ENCODE assay signal across 1 cellular context in the genomic region with DNA sequence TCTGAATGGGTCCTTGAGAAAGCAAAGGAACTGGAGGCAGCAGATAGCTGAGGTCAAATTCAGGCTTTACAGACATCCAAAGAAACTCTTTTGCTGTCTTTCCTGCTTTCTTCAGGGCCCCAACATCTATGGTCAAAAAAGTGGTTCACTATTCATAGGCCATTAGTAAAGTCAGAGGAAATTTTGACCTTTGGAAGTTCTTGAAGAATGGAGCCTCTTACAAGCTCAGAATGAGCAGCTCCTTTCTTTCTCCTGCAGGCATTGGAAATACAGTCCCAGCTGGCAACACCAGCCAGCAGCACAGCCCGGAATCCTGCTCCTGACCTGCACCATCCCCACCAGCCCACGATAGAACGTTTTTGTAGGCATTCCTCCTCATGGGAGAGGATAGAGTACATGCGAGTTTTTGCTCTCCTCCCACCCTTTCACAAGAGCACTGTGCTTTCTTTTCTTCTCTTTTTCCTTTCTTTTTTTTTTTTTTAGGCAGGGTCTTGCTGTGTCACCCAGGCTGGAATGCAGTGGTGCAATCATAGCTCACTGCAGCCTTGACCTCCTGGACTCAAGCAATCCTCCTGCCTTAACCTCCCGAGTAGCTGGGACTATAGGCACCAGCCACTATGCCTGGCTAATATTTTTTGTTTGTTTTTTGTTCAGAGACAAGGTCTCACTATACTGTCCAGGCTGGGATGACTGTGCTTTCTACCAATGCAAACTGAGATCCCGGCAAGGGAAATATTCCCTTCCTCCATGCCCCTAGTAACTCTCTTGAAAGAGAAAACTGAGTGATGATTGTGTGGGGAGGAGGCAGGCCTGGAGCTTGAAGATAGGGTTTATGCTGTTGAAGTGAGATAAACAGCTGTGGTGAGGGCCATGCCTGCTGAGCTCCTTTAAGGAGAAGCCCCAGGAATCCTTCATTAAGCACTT.
TF ChIP-seq lines count a peak whose summit lies in the region.

No MANE protein-coding gene starts in this region.

TF ChIP-seq in K562, 482 proteins besides CTCF, POLR2A, EP300 and RAD21 (continued from another document and continues in another):
- TF ChIP-seq CREB5 (CRISPR knock-in tag; IDR thresholded peaks at IDR 0.05) = no peak
- no peak for TF ChIP-seq ZNF764 (CRISPR knock-in tag; IDR thresholded peaks at IDR 0.05; ENCODE audit: low read depth)
- TF ChIP-seq ZHX1 (conservative IDR thresholded peaks at IDR 0.05; ENCODE audit: low read length) = peak; percentile 61; the same call in 1 of the 2 replicates
- TF ChIP-seq, protein P1, sequence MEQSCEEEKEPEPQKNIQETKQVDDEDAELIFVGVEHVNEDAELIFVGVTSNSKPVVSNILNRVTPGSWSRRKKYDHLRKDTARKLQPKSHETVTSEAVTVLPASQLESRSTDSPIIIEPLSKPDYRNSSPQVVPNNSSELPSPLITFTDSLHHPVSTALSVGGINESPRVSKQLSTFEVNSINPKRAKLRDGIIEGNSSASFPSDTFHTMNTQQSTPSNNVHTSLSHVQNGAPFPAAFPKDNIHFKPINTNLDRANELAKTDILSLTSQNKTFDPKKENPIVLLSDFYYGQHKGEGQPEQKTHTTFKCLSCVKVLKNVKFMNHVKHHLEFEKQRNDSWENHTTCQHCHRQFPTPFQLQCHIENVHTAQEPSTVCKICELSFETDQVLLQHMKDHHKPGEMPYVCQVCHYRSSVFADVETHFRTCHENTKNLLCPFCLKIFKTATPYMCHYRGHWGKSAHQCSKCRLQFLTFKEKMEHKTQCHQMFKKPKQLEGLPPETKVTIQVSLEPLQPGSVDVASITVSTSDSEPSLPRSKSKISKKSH (CRISPR knock-in tag; IDR thresholded peaks at IDR 0.05) = no peak
- peak; percentile 91 for TF ChIP-seq NFE2 (IDR thresholded peaks at IDR 0.05; ENCODE audit: low read depth)
- TF ChIP-seq DACH1 (IDR thresholded peaks at IDR 0.05; ENCODE audit: partially characterized antibody) = no peak
- TF ChIP-seq BRD9 (IDR thresholded peaks at IDR 0.05; ENCODE audit: low read depth, partially characterized antibody) = peak; percentile 90
- no peak for TF ChIP-seq ZBTB7A (IDR thresholded peaks at IDR 0.05; ENCODE audit: borderline replicate concordance, control insufficient read depth, low read depth, low read length)
- TF ChIP-seq GATA2 (CRISPR knock-in tag; IDR thresholded peaks at IDR 0.05) = peak; percentile 100
- TF ChIP-seq ZNF57 (CRISPR knock-in tag; IDR thresholded peaks at IDR 0.05) = no peak
- TF ChIP-seq WHSC1 (IDR thresholded peaks at IDR 0.05; ENCODE audit: low read length) = no peak
- no peak for TF ChIP-seq BRF2 (IDR thresholded peaks at IDR 0.05; ENCODE audit: borderline replicate concordance, insufficient read depth, insufficient read length)
- no peak for TF ChIP-seq BRCA1 (IDR thresholded peaks at IDR 0.05)
- no peak for TF ChIP-seq BRCA1 (CRISPR knock-in tag; IDR thresholded peaks at IDR 0.05)
- TF ChIP-seq LCOR (CRISPR knock-in tag; IDR thresholded peaks at IDR 0.05) = no peak
- TF ChIP-seq SMARCC2 (IDR thresholded peaks at IDR 0.05; ENCODE audit: low read depth) = peak; percentile 99
- TF ChIP-seq POLR2B (IDR thresholded peaks at IDR 0.05; ENCODE audit: low read depth, partially characterized antibody) = no peak
- no peak for TF ChIP-seq ZNF785 (CRISPR knock-in tag; IDR thresholded peaks at IDR 0.05)
- TF ChIP-seq TAL1 (IDR thresholded peaks at IDR 0.05) = peak; percentile 99
- no peak for TF ChIP-seq RBFOX2 (IDR thresholded peaks at IDR 0.05; ENCODE audit: low read depth, low read length)
- peak; percentile 81; the same call in 1 of the 2 replicates for TF ChIP-seq ZEB2 (IDR thresholded peaks at IDR 0.05)
- TF ChIP-seq, protein P2, sequence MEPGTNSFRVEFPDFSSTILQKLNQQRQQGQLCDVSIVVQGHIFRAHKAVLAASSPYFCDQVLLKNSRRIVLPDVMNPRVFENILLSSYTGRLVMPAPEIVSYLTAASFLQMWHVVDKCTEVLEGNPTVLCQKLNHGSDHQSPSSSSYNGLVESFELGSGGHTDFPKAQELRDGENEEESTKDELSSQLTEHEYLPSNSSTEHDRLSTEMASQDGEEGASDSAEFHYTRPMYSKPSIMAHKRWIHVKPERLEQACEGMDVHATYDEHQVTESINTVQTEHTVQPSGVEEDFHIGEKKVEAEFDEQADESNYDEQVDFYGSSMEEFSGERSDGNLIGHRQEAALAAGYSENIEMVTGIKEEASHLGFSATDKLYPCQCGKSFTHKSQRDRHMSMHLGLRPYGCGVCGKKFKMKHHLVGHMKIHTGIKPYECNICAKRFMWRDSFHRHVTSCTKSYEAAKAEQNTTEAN (CRISPR knock-in tag; IDR thresholded peaks at IDR 0.05) = no peak; the same call in 1 of the 2 replicates
- peak; percentile 82 for TF ChIP-seq ATF3 (IDR thresholded peaks at IDR 0.05)
- no peak for TF ChIP-seq ATF3 (CRISPR knock-in tag; conservative IDR thresholded peaks at IDR 0.05)
- TF ChIP-seq EP400 (IDR thresholded peaks at IDR 0.05) = peak; percentile 80
- TF ChIP-seq CHD1 (IDR thresholded peaks at IDR 0.05; ENCODE audit: low read length) = no peak
- TF ChIP-seq BACH1 (tag; IDR thresholded peaks at IDR 0.05) = peak; percentile 44; the same call in 1 of the 2 replicates
- TF ChIP-seq MAFK (IDR thresholded peaks at IDR 0.05; ENCODE audit: low read length) = peak; percentile 76
- no peak for TF ChIP-seq BDP1 (IDR thresholded peaks at IDR 0.05; ENCODE audit: insufficient read depth, insufficient read length)
- TF ChIP-seq ZNF518B (CRISPR knock-in tag; IDR thresholded peaks at IDR 0.05) = no peak
- peak; percentile 69; the same call in 1 of the 2 replicates for TF ChIP-seq ZNF239 (CRISPR knock-in tag; IDR thresholded peaks at IDR 0.05)
- TF ChIP-seq SMC3 (conservative IDR thresholded peaks at IDR 0.05; ENCODE audit: insufficient read depth, low read depth, low read length) = no peak
- peak; percentile 72 for TF ChIP-seq MEF2D (tag; conservative IDR thresholded peaks at IDR 0.05; ENCODE audit: low read depth)
- no peak for TF ChIP-seq ZNF507 (tag; conservative IDR thresholded peaks at IDR 0.05)
- peak; percentile 21 for TF ChIP-seq ZFP36 (IDR thresholded peaks at IDR 0.05; ENCODE audit: low read depth, low read length, partially characterized antibody)
- no peak for TF ChIP-seq ZBTB1 (CRISPR knock-in tag; IDR thresholded peaks at IDR 0.05; ENCODE audit: borderline replicate concordance, low read depth)
- TF ChIP-seq, protein P3, sequence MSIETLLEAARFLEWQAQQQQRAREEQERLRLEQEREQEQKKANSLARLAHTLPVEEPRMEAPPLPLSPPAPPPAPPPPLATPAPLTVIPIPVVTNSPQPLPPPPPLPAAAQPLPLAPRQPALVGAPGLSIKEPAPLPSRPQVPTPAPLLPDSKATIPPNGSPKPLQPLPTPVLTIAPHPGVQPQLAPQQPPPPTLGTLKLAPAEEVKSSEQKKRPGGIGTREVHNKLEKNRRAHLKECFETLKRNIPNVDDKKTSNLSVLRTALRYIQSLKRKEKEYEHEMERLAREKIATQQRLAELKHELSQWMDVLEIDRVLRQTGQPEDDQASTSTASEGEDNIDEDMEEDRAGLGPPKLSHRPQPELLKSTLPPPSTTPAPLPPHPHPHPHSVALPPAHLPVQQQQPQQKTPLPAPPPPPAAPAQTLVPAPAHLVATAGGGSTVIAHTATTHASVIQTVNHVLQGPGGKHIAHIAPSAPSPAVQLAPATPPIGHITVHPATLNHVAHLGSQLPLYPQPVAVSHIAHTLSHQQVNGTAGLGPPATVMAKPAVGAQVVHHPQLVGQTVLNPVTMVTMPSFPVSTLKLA (conservative IDR thresholded peaks at IDR 0.05) = peak; percentile 68 to 86; a peak in 3 of 4 replicates
- TF ChIP-seq SREBF2 (CRISPR knock-in tag; IDR thresholded peaks at IDR 0.05) = no peak
- TF ChIP-seq, protein P4, sequence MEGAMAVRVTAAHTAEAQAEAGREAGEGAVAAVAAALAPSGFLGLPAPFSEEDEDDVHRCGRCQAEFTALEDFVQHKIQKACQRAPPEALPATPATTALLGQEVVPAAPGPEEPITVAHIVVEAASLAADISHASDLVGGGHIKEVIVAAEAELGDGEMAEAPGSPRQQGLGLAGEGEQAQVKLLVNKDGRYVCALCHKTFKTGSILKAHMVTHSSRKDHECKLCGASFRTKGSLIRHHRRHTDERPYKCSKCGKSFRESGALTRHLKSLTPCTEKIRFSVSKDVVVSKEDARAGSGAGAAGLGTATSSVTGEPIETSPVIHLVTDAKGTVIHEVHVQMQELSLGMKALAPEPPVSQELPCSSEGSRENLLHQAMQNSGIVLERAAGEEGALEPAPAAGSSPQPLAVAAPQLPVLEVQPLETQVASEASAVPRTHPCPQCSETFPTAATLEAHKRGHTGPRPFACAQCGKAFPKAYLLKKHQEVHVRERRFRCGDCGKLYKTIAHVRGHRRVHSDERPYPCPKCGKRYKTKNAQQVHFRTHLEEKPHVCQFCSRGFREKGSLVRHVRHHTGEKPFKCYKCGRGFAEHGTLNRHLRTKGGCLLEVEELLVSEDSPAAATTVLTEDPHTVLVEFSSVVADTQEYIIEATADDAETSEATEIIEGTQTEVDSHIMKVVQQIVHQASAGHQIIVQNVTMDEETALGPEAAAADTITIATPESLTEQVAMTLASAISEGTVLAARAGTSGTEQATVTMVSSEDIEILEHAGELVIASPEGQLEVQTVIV (CRISPR knock-in tag; IDR thresholded peaks at IDR 0.05; ENCODE audit: borderline replicate concordance) = no peak
- peak; percentile 100 for TF ChIP-seq TCF3 (CRISPR knock-in tag; IDR thresholded peaks at IDR 0.05)
